In the genomic region with DNA sequence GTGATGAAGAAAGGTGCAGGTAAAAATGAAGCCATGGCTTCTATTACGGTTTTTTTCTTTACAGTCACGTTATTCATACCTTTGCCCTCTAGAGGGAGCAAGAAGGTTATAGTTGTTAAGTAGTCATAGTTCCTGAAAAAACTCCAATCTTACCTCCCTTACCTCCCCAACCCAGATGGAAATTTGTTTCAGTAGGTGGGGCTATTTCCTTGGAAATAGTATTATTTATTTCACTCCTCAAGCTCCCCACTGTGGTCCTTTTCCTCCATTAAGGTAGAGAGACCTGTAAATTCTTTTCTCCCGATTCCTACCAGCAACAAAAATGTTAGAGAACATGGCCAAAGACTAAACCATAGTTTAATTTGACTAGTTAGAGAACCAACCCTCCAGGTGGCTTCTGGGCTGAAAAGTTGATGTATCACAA, we compare ENCODE assay signal across 8 cellular contexts. TPM values are rescaled to one million over a fixed set of nuclear protein-coding genes. Genes with fewer than 3 reads are reported as not detected.
DNase-seq lines count a peak whose midpoint lies in the region; ATAC-seq and TF ChIP-seq lines count a peak whose summit lies in the region.

No MANE protein-coding gene starts in this region.

- H3K9me2 ChIP-seq in Loucy (replicated peaks; ENCODE audit: low read depth, low read length) (no peaks in the 10 kb centered on the region), PC-3 (replicated peaks; ENCODE audit: low read length) (no peaks in the 10 kb centered on the region)

- H3K36me3 ChIP-seq in Loucy (ENCODE audit: insufficient read depth, low read length) (no peaks in the 10 kb centered on the region), PC-3 (ENCODE audit: low read depth, low read length) (no peaks in the 10 kb centered on the region), endocrine pancreas (ENCODE audit: control insufficient read depth, insufficient read depth, low read length) (no peaks in the 10 kb centered on the region)

- BruUV-seq in PC-3 (replicated peaks; lab: Mats Ljungman, UMichigan) = no TSS peak

- H3K79me2 ChIP-seq in Loucy (ENCODE audit: insufficient read depth, low read length) (no peaks in the 10 kb centered on the region), PC-3 (ENCODE audit: low read length) (no peaks in the 10 kb centered on the region)

- H3K27ac ChIP-seq in PC-3 (ENCODE audit: low read length) = peak overlapping the region; percentile 2; the same call in 1 of the 2 replicates

- CTCF ChIA-PET in PC-3 (lab: Charles Lee) = interaction anchor here (0.6 to 2.4 kb wide), 13 partner anchors 115 to 501 kb away, joined by 3 to 37 read pairs (median 4); a partner anchor contains a TSS

- peak; percentile 83 for TF ChIP-seq CTCF in Loucy (conservative IDR thresholded peaks at IDR 0.05; ENCODE audit: low read length)
- peak; percentile 99 for TF ChIP-seq CTCF in PC-3 (conservative IDR thresholded peaks at IDR 0.05; ENCODE audit: low read depth, low read length)

- no peaks in the 10 kb centered on the region for H4K20me1 ChIP-seq in Loucy (ENCODE audit: insufficient read depth, low read length, poor library complexity, severe bottlenecking)
- no peaks in the 10 kb centered on the region for H4K20me1 ChIP-seq in PC-3 (ENCODE audit: low read length)

- POLR2A ChIA-PET in PC-3 (lab: Charles Lee; ENCODE audit: unreplicated experiment) = interaction anchor here (0.6 to 0.7 kb wide), 3 partner anchors 112 to 1783 kb away, joined by 3 to 4 read pairs (median 3); no protein-coding TSS in a partner anchor

- peak; percentile 96 for ATAC-seq in PC-3
- no peak for ATAC-seq in GM21515 (IDR thresholded peaks at IDR 0.05; ENCODE audit: unreplicated experiment)

- H3K9me3 ChIP-seq in Loucy (ENCODE audit: insufficient read depth, low read depth, low read length) (no peaks in the 10 kb centered on the region), PC-3 (ENCODE audit: low read length) (no peaks in the 10 kb centered on the region), endocrine pancreas (ENCODE audit: control insufficient read depth, low read length) (no peaks in the 10 kb centered on the region)

- H3F3A ChIP-seq in Loucy (ENCODE audit: low read depth) (no peaks in the 10 kb centered on the region), PC-3 (ENCODE audit: low read length, unreplicated experiment) (no peaks in the 10 kb centered on the region)

- no peak overlapping the region for H3K4me2 ChIP-seq in Loucy (ENCODE audit: low read depth, low read length, poor library complexity, severe bottlenecking)
- no peak overlapping the region for H3K4me2 ChIP-seq in PC-3 (ENCODE audit: low read length)

- in situ Hi-C loops in G401 (cut with HindIII; ENCODE audit: low sequenced_read_pairs) = no loop called here

- H3K4me3 ChIP-seq in Loucy (ENCODE audit: low read length, poor library complexity, severe bottlenecking) (no peak overlapping the region), PC-3 (ENCODE audit: low read length) (no peak overlapping the region), endocrine pancreas (ENCODE audit: control insufficient read depth, insufficient read depth, low read length) (peak overlapping the region; percentile 8)

- DNase-seq in G401 (ENCODE audit: low spot score) (peak; percentile 87), PC-3 (peak; percentile 98), medulla oblongata (ENCODE audit: extremely low spot score) (peak; percentile 78), activated gamma-delta T cell treated with Interleukin-2 at 50 U/mL for 16 hours (no peak)
- no peak for DNase-seq in activated effector memory CD4-positive, alpha-beta T cell treated with Interleukin-2 at 50 U/mL for 16 hours

- H3K4me1 ChIP-seq in Loucy (ENCODE audit: insufficient read depth, low read length, poor library complexity, severe bottlenecking) (no peaks in the 10 kb centered on the region), PC-3 (ENCODE audit: insufficient read depth, low read length) (peaks cover 10% of the 10 kb centered on the region), endocrine pancreas (ENCODE audit: control insufficient read depth, insufficient read depth, low read length) (peaks cover 8% of the 10 kb centered on the region)

- H3K9ac ChIP-seq in Loucy (ENCODE audit: low read depth, low read length, poor library complexity, severe bottlenecking) (no peak overlapping the region), PC-3 (ENCODE audit: low read length) (no peak overlapping the region; the same call in 1 of the 2 replicates), endocrine pancreas (ENCODE audit: control insufficient read depth, insufficient read depth, low read length) (no peak overlapping the region)

- H3K27me3 ChIP-seq in Loucy (ENCODE audit: insufficient read depth, low read length, poor library complexity, severe bottlenecking) (no peaks in the 10 kb centered on the region), PC-3 (ENCODE audit: low read length) (no peaks in the 10 kb centered on the region), endocrine pancreas (ENCODE audit: control insufficient read depth, insufficient read depth, low read length) (no peaks in the 10 kb centered on the region)

- intact Hi-C loops in PC-3 (cut with micrococcal nuclease) = loop anchor here (1.0 to 2.0 kb wide), 11 partner anchors 113 to 696 kb away; no protein-coding TSS in a partner anchor

- H2AFZ ChIP-seq in Loucy (ENCODE audit: low read length) (no peak overlapping the region), PC-3 (ENCODE audit: low read length) (no peak overlapping the region)

RNA-seq across cellular contexts. Expression of a gene that starts 43.4 kb away (rescaled TPM):
- 33.8 and 57.2 TPM in 2 replicates for total RNA-seq in G401 (2014; rRNA removed; shearing (Covaris generic))
- total RNA-seq in PC-3 (2014; rRNA removed) = 56.6 and 61.7 TPM in 2 replicates

Comparison
In these comparisons a context has a peak if more than half of its experiments do, and no peak if none do; other contexts are left out.
1. DNase-seq: peak in G401 (single experiment), PC-3 (single experiment) and medulla oblongata (single experiment); none in activated gamma-delta T cell treated with Interleukin-2 at 50 U/mL for 16 hours (single experiment) and activated effector memory CD4-positive, alpha-beta T cell treated with Interleukin-2 at 50 U/mL for 16 hours (single experiment).